ENCODE assay signal across 9 cellular contexts in genomic region chr20:4795394-4795793, GRCh38. TPM values are rescaled to one million over a fixed set of nuclear protein-coding genes. Genes with fewer than 3 reads are reported as not detected.
DNase-seq lines count a peak whose midpoint lies in the region; FAIRE-seq and TF ChIP-seq lines count a peak whose summit lies in the region.
"Had no signal": no experiment of that assay in that cellular context is flagged by ENCODE, and none has a peak within 500 bp of the region (broad histone marks: within the 10 kb centered on the region; RNA-seq: fewer than 3 reads in every experiment).

No MANE protein-coding gene starts in this region.

- H3K27ac ChIP-seq in osteoblast (ENCODE audit: low read depth, low read length) (no peak overlapping the region), kidney (ENCODE audit: low read depth in 2 of 2, low read length in 2 of 2) (no peak overlapping the region)

- H3K27me3 ChIP-seq in H7 (ENCODE audit: control insufficient read depth, insufficient read depth, low read length) = no peaks in the 10 kb centered on the region
- H3K27me3 ChIP-seq in osteoblast (ENCODE audit: insufficient read depth, low read length) = peaks cover 4% of the 10 kb centered on the region
- H3K27me3 ChIP-seq: heart left ventricle had no signal

- no peak overlapping the region for H2AFZ ChIP-seq in osteoblast (ENCODE audit: low read length)

- H3K4me2 ChIP-seq in osteoblast (ENCODE audit: insufficient read depth, low read length) = no peak overlapping the region

- peaks cover 4% of the 10 kb centered on the region for H3K9me3 ChIP-seq in osteoblast (ENCODE audit: low read depth, low read length)
- no peaks in the 10 kb centered on the region for H3K9me3 ChIP-seq in kidney (ENCODE audit: control insufficient read depth in 1 of 2, low read length in 2 of 2)

- no peak for FAIRE-seq in kidney (lab: Jason Lieb, UNC)

- H3K79me2 ChIP-seq in osteoblast (ENCODE audit: insufficient read depth, low read length) = no peaks in the 10 kb centered on the region

- H3K36me3 ChIP-seq in H7 (replicated peaks; ENCODE audit: control insufficient read depth, insufficient read depth, low read length) = no peaks in the 10 kb centered on the region; the same call in 1 of the 2 replicates
- no peaks in the 10 kb centered on the region for H3K36me3 ChIP-seq in osteoblast (ENCODE audit: insufficient read depth, low read length)
- no peaks in the 10 kb centered on the region for H3K36me3 ChIP-seq in kidney (ENCODE audit: control insufficient read depth in 1 of 2, insufficient read depth in 2 of 2, low read length in 2 of 2)

- H4K20me1 ChIP-seq in osteoblast (ENCODE audit: insufficient read depth, low read length) = no peaks in the 10 kb centered on the region

- intact Hi-C loops in kidney (cut with DNase I) = no loop called here

- H3K9ac ChIP-seq in kidney (ENCODE audit: low read length in 2 of 2) = no peak overlapping the region

- no peak for TF ChIP-seq CTCF in astrocyte of the cerebellum (IDR thresholded peaks at IDR 0.05; ENCODE audit: low read depth, low read length, missing control alignments)
- TF ChIP-seq CTCF in osteoblast (IDR thresholded peaks at IDR 0.05; ENCODE audit: extremely low read depth, low read depth, low read length) = no peak
- TF ChIP-seq CTCF in kidney (IDR thresholded peaks at IDR 0.05; ENCODE audit: borderline replicate concordance, extremely low read depth, insufficient read depth) = no peak

- H3K4me1 ChIP-seq in osteoblast (ENCODE audit: insufficient read depth, low read length) = peaks cover 6% of the 10 kb centered on the region
- no peaks in the 10 kb centered on the region for H3K4me1 ChIP-seq in kidney (ENCODE audit: control insufficient read depth in 1 of 2, insufficient read depth in 1 of 2, low read depth in 1 of 2, low read length in 2 of 2)

- in situ Hi-C loops in astrocyte of the cerebellum (cut with HindIII; ENCODE audit: low sequenced_read_pairs) = no loop called here

- peak; percentile 29 for DNase-seq in COLO829 (ENCODE audit: low spot score)
- peak; percentile 68 for DNase-seq in H7
- peak; percentile 39 for DNase-seq in NOMO-1 treated with dmso at 0.1 percent for 144 hours (lab: John Stamatoyannopoulos, UW; ENCODE audit: unreplicated experiment)
- peak; percentile 32 for DNase-seq in astrocyte of the cerebellum (ENCODE audit: low read depth)
- DNase-seq in osteoblast (ENCODE audit: insufficient read length, low spot score, missing footprints) = peak; percentile 96
- no peak for DNase-seq in medulla oblongata (ENCODE audit: extremely low spot score)
- DNase-seq in NCI-H146 (lab: John Stamatoyannopoulos, UW) = no peak
- DNase-seq in kidney = no peak
- DNase-seq: heart left ventricle had no signal

- H3K4me3 ChIP-seq in H7 (ENCODE audit: insufficient read depth, low read depth, low read length) = no peak overlapping the region
- no peak overlapping the region for H3K4me3 ChIP-seq in astrocyte of the cerebellum (ENCODE audit: low read depth, low read length)
- no peak overlapping the region for H3K4me3 ChIP-seq in osteoblast (ENCODE audit: insufficient read depth, low read length)
- H3K4me3 ChIP-seq in kidney (ENCODE audit: low read length in 2 of 2) = no peak overlapping the region
- H3K4me3 ChIP-seq: heart left ventricle had no signal

RNA-seq across cellular contexts. Expression of gene RASSF2, which starts 28.0 kb away (rescaled TPM):
- total RNA-seq in H7 (2014; rRNA removed; shearing (Covaris generic)) = 4.9 and 6.6 TPM in 2 replicates
- total RNA-seq in osteoblast (1.8 TPM in 2 replicates), kidney (17.8 TPM)
- 1.2 TPM for polyA plus RNA-seq in kidney (ENCODE audit: insufficient read depth, low read depth, low replicate concordance)

Comparison
In these comparisons a context has a peak if more than half of its experiments do, and no peak if none do; other contexts are left out.
1. DNase-seq: peak in COLO829 (single experiment), H7 (single experiment), NOMO-1 treated with dmso at 0.1 percent for 144 hours (single experiment), astrocyte of the cerebellum (single experiment) and osteoblast (single experiment); none in medulla oblongata (single experiment), NCI-H146 (single experiment) and kidney (single experiment).